Comparison of ENCODE assay signal across 31 cellular contexts in genomic region chr14:92353447-92353846, GRCh38. TPM values are rescaled to one million over a fixed set of nuclear protein-coding genes. Genes with fewer than 3 reads are reported as not detected.
"Had no signal": no experiment of that assay in that cellular context is flagged by ENCODE, and none has a peak within 500 bp of the region (broad histone marks: within the 10 kb centered on the region; RNA-seq: fewer than 3 reads in every experiment).

No MANE protein-coding gene starts in this region.

- H3K9me3 Mint-ChIP-seq: activated CD8-positive, alpha-beta T cell treated with anti-CD3 and anti-CD28 coated beads for 36 hours; activated naive CD8-positive, alpha-beta T cell treated with anti-CD3 and anti-CD28 coated beads, Interleukin-2, amount 10 ng/mL, durations not matched to agents 7 days and 5 days; activated T-helper 1 cell treated with anti-CD3 and anti-CD28 coated beads, Interleukin-12 subunit alpha, Interleukin-12 subunit beta, Interleukin-2, Interleukin-4 antibody, amounts not matched to agents 30 ng/mL and 10 ng/mL and 1 ng/mL, durations not matched to agents 14 hours and 24 hours and 36 hours had no signal

- ATAC-seq: body of pancreas, Panc1, Right ventricle myocardium inferior had no signal

- H3K27ac Mint-ChIP-seq: activated CD8-positive, alpha-beta T cell treated with anti-CD3 and anti-CD28 coated beads for 36 hours; activated naive CD8-positive, alpha-beta T cell treated with anti-CD3 and anti-CD28 coated beads, Interleukin-2, amount 10 ng/mL, durations not matched to agents 7 days and 5 days; activated T-helper 1 cell treated with anti-CD3 and anti-CD28 coated beads, Interleukin-12 subunit alpha, Interleukin-12 subunit beta, Interleukin-2, Interleukin-4 antibody, amounts not matched to agents 30 ng/mL and 10 ng/mL and 1 ng/mL, durations not matched to agents 14 hours and 24 hours and 36 hours had no signal

- H3K4me3 ChIP-seq: ascending aorta, body of pancreas, cardiac muscle cell, SK-N-MC had no signal

- DNase-seq: activated CD4-positive, CD25-positive, alpha-beta regulatory T cell; activated CD8-positive, alpha-beta memory T cell treated with anti-CD3 and anti-CD28 coated beads, Interleukin-2, amount 50 U/mL, for 4 hours; activated CD8-positive, alpha-beta T cell treated with anti-CD3 and anti-CD28 coated beads for 36 hours; activated effector memory CD4-positive, alpha-beta T cell treated with anti-CD3 and anti-CD28 coated beads, Interleukin-2, amount 50 U/mL, for 16 hours; activated naive CD4-positive, alpha-beta T cell treated with Interleukin-2 at 50 U/mL for 16 hours; activated naive CD8-positive, alpha-beta T cell treated with anti-CD3 and anti-CD28 coated beads, Interleukin-2, amount 10 ng/mL, durations not matched to agents 7 days and 5 days; activated T-cell treated with anti-CD3 and anti-CD28 coated beads, Interleukin-2, amount 50 U/mL, for 1 hour; amniotic stem cell; body of pancreas; KG1; NCI-H1048; NCI-H1417 treated with DMSO at 0.1 percent for 48 hours; NCI-H1694; NCI-H2029; NCI-H2107; NCI-H2171 treated with DMSO at 0.1 percent for 48 hours; NCI-H226; NCI-H526; NCI-H774; RPMI8226; T-helper 1 cell had no signal

- H3K4me3 Mint-ChIP-seq: activated CD8-positive, alpha-beta T cell treated with anti-CD3 and anti-CD28 coated beads for 36 hours; activated naive CD8-positive, alpha-beta T cell treated with anti-CD3 and anti-CD28 coated beads, Interleukin-2, amount 10 ng/mL, durations not matched to agents 7 days and 5 days; activated T-helper 1 cell treated with anti-CD3 and anti-CD28 coated beads, Interleukin-12 subunit alpha, Interleukin-12 subunit beta, Interleukin-2, Interleukin-4 antibody, amounts not matched to agents 30 ng/mL and 10 ng/mL and 1 ng/mL, durations not matched to agents 14 hours and 24 hours and 36 hours; IgD-negative memory B cell had no signal

- H3K36me3 Mint-ChIP-seq: activated naive CD8-positive, alpha-beta T cell treated with anti-CD3 and anti-CD28 coated beads, Interleukin-2, amount 10 ng/mL, durations not matched to agents 7 days and 5 days; IgD-negative memory B cell had no signal

RNA-seq across cellular contexts. Expression of gene SLC24A4, which starts 30.5 kb away (rescaled TPM):
- total RNA-seq: activated CD8-positive, alpha-beta T cell treated with anti-CD3 and anti-CD28 coated beads for 36 hours; activated naive CD8-positive, alpha-beta T cell treated with anti-CD3 and anti-CD28 coated beads, Interleukin-2, amount 10 ng/mL, durations not matched to agents 7 days and 5 days; activated T-helper 1 cell treated with anti-CD3 and anti-CD28 coated beads, Interleukin-12 subunit alpha, Interleukin-12 subunit beta, Interleukin-2, Interleukin-4 antibody, amounts not matched to agents 30 ng/mL and 10 ng/mL and 1 ng/mL, durations not matched to agents 14 hours and 24 hours and 36 hours; ascending aorta; LHCN-M2; OCI-LY7; T-helper 2 cell treated with Interferon-gamma antibody and Interleukin-4, amounts not matched to agents 100 ng/mL and 5 ng/mL, for 36 hours had no signal
